ENCODE assay signal across 17 cellular contexts in genomic region chr6:36837686-36838085, GRCh38.
"Had no signal": no experiment of that assay in that cellular context is flagged by ENCODE, and none has a peak within 500 bp of the region (broad histone marks: within the 10 kb centered on the region; RNA-seq: fewer than 3 reads in every experiment).

No MANE protein-coding gene starts in this region.

- H3K4me3 ChIP-seq: breast epithelium, gastroesophageal sphincter, psoas muscle, tibial artery, vagina had no signal

- H3K9ac ChIP-seq: SK-N-SH had no signal

- H3K36me3 Mint-ChIP-seq: activated naive CD8-positive, alpha-beta T cell treated with anti-CD3 and anti-CD28 coated beads, Interleukin-2, amount 10 ng/mL, durations not matched to agents 7 days and 5 days; stimulated activated naive B cell treated with anti-CD40 and anti-IgM and Interleukin-4, amounts not matched to agents 10 μg/mL and 1 μg/mL and 100 μg/mL, for 72 hours had no signal

- H3K4me3 Mint-ChIP-seq: activated B cell treated with CpG ODN at 0.5 μM for 24 hours; activated CD4-positive, alpha-beta T cell treated with anti-CD3 and anti-CD28 coated beads, Interleukin-2, amount 10 ng/mL, durations not matched to agents 7 days and 5 days; activated naive CD8-positive, alpha-beta T cell treated with anti-CD3 and anti-CD28 coated beads, Interleukin-2, amount 10 ng/mL, durations not matched to agents 7 days and 5 days; stimulated activated naive B cell treated with anti-CD40 and anti-IgM and Interleukin-4, amounts not matched to agents 10 μg/mL and 1 μg/mL and 100 μg/mL, for 72 hours had no signal

- DNase-seq: activated B cell treated with CpG ODN at 0.5 μM for 24 hours; activated CD4-positive, alpha-beta T cell treated with anti-CD3 and anti-CD28 coated beads, Interleukin-2, amount 10 ng/mL, durations not matched to agents 7 days and 5 days; activated CD8-positive, alpha-beta memory T cell treated with anti-CD3 and anti-CD28 coated beads, Interleukin-2, amount 50 U/mL, for 48 hours; activated naive CD8-positive, alpha-beta T cell treated with anti-CD3 and anti-CD28 coated beads, Interleukin-2, amount 10 ng/mL, durations not matched to agents 7 days and 5 days; activated T-cell treated with anti-CD3 and anti-CD28 coated beads, Interleukin-2, amount 50 U/mL, for 72 hours; aorta; left colon; mammary epithelial cell; psoas muscle; SK-N-SH; stimulated activated CD4-positive, alpha-beta T cell treated with anti-CD3 and anti-CD28 coated beads, Interleukin-2, amount 100 ng/mL, for 48 hours; stimulated activated naive B cell treated with anti-CD40 and anti-IgM and Interleukin-4, amounts not matched to agents 10 μg/mL and 1 μg/mL and 100 μg/mL, for 72 hours; T-helper 2 cell; tibial artery had no signal

- H3K27ac ChIP-seq: breast epithelium, gastroesophageal sphincter, psoas muscle, tibial artery, vagina had no signal

- H3K9me3 ChIP-seq: breast epithelium, gastroesophageal sphincter, psoas muscle, SK-N-SH, tibial artery, vagina had no signal

- H3K27ac Mint-ChIP-seq: activated B cell treated with CpG ODN at 0.5 μM for 24 hours; activated CD4-positive, alpha-beta T cell treated with anti-CD3 and anti-CD28 coated beads, Interleukin-2, amount 10 ng/mL, durations not matched to agents 7 days and 5 days; activated naive CD8-positive, alpha-beta T cell treated with anti-CD3 and anti-CD28 coated beads, Interleukin-2, amount 10 ng/mL, durations not matched to agents 7 days and 5 days; activated T-cell treated with anti-CD3 and anti-CD28 coated beads, Interleukin-2, amount 50 U/mL, for 72 hours; stimulated activated naive B cell treated with anti-CD40 and anti-IgM and Interleukin-4, amounts not matched to agents 10 μg/mL and 1 μg/mL and 100 μg/mL, for 72 hours had no signal

- H3K27me3 ChIP-seq: breast epithelium, tibial artery, vagina had no signal

- H3K9me2 ChIP-seq: SK-N-SH had no signal

- H3K36me3 ChIP-seq: breast epithelium, gastroesophageal sphincter, tibial artery, vagina had no signal

- ATAC-seq: activated T-cell treated with anti-CD3 and anti-CD28 coated beads, Interleukin-2, amount 50 U/mL, for 72 hours; gastroesophageal sphincter; left colon; psoas muscle; stimulated activated naive B cell treated with anti-CD40 and anti-IgM and Interleukin-4, amounts not matched to agents 10 μg/mL and 1 μg/mL and 100 μg/mL, for 72 hours had no signal

- H3K4me2 ChIP-seq: SK-N-SH had no signal

- H3K9me3 Mint-ChIP-seq: activated B cell treated with CpG ODN at 0.5 μM for 24 hours; activated CD4-positive, alpha-beta T cell treated with anti-CD3 and anti-CD28 coated beads, Interleukin-2, amount 10 ng/mL, durations not matched to agents 7 days and 5 days; activated naive CD8-positive, alpha-beta T cell treated with anti-CD3 and anti-CD28 coated beads, Interleukin-2, amount 10 ng/mL, durations not matched to agents 7 days and 5 days; activated T-cell treated with anti-CD3 and anti-CD28 coated beads, Interleukin-2, amount 50 U/mL, for 72 hours had no signal
